In genomic region chr18:50879302-50880107, GRCh38 we compare ENCODE assay signal across 1 cellular context.
A peak's percentile ranks its signal among the peaks of the same experiment; 100 is the strongest.
TF ChIP-seq lines count a peak whose summit lies in the region.

No MANE protein-coding gene starts in this region.

TF ChIP-seq in K562, 482 proteins besides CTCF, POLR2A, EP300 and RAD21 (continued from another document):
- TF ChIP-seq, protein P1, sequence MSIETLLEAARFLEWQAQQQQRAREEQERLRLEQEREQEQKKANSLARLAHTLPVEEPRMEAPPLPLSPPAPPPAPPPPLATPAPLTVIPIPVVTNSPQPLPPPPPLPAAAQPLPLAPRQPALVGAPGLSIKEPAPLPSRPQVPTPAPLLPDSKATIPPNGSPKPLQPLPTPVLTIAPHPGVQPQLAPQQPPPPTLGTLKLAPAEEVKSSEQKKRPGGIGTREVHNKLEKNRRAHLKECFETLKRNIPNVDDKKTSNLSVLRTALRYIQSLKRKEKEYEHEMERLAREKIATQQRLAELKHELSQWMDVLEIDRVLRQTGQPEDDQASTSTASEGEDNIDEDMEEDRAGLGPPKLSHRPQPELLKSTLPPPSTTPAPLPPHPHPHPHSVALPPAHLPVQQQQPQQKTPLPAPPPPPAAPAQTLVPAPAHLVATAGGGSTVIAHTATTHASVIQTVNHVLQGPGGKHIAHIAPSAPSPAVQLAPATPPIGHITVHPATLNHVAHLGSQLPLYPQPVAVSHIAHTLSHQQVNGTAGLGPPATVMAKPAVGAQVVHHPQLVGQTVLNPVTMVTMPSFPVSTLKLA (conservative IDR thresholded peaks at IDR 0.05) = peak in 1 of 2 experiments; percentile 51; a peak in 2 of 4 replicates
- TF ChIP-seq, protein P2, sequence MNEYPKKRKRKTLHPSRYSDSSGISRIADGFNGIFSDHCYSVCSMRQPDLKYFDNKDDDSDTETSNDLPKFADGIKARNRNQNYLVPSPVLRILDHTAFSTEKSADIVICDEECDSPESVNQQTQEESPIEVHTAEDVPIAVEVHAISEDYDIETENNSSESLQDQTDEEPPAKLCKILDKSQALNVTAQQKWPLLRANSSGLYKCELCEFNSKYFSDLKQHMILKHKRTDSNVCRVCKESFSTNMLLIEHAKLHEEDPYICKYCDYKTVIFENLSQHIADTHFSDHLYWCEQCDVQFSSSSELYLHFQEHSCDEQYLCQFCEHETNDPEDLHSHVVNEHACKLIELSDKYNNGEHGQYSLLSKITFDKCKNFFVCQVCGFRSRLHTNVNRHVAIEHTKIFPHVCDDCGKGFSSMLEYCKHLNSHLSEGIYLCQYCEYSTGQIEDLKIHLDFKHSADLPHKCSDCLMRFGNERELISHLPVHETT (CRISPR knock-in tag; conservative IDR thresholded peaks at IDR 0.05 in 1 of 2, IDR thresholded peaks at IDR 0.05 in 1 of 2) = no peak
- TF ChIP-seq UBTF (IDR thresholded peaks at IDR 0.05; ENCODE audit: borderline replicate concordance in 1 of 2, low read depth in 2 of 2, low read length in 2 of 2) = peak; percentile 3 to 21; a peak in 1 of 4 replicates
- no peak for TF ChIP-seq ZNF830 (CRISPR knock-in tag; IDR thresholded peaks at IDR 0.05)
- TF ChIP-seq, protein P3, sequence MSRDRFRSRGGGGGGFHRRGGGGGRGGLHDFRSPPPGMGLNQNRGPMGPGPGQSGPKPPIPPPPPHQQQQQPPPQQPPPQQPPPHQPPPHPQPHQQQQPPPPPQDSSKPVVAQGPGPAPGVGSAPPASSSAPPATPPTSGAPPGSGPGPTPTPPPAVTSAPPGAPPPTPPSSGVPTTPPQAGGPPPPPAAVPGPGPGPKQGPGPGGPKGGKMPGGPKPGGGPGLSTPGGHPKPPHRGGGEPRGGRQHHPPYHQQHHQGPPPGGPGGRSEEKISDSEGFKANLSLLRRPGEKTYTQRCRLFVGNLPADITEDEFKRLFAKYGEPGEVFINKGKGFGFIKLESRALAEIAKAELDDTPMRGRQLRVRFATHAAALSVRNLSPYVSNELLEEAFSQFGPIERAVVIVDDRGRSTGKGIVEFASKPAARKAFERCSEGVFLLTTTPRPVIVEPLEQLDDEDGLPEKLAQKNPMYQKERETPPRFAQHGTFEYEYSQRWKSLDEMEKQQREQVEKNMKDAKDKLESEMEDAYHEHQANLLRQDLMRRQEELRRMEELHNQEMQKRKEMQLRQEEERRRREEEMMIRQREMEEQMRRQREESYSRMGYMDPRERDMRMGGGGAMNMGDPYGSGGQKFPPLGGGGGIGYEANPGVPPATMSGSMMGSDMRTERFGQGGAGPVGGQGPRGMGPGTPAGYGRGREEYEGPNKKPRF (IDR thresholded peaks at IDR 0.05; ENCODE audit: low read depth, low read length) = no peak
